Comparison of ENCODE assay signal across 31 cellular contexts in genomic region chr4:5918331-5919030, GRCh38. TPM values are rescaled to one million over a fixed set of nuclear protein-coding genes. Genes with fewer than 3 reads are reported as not detected.
"Had no signal": no experiment of that assay in that cellular context is flagged by ENCODE, and none has a peak within 500 bp of the region (broad histone marks: within the 10 kb centered on the region; RNA-seq: fewer than 3 reads in every experiment).

No MANE protein-coding gene starts in this region.

- ATAC-seq: activated CD4-positive, alpha-beta T cell treated with anti-CD3 and anti-CD28 coated beads for 36 hours; gastrocnemius medialis; left cardiac atrium; left ventricle myocardium superior; sciatic nerve; stimulated activated memory B cell treated with anti-CD40 and anti-IgM and Interleukin-4, amounts not matched to agents 10 μg/mL and 1 μg/mL and 100 μg/mL, for 72 hours; stimulated activated naive CD8-positive, alpha-beta T cell treated with anti-CD3 and anti-CD28 coated beads, Interleukin-15, amount 100 ng/mL, for 72 hours; upper lobe of right lung had no signal

- FAIRE-seq: islet of Langerhans had no signal

- H3K27me3 ChIP-seq: ascending aorta, cardiac muscle cell, colonic mucosa, gastrocnemius medialis, ovary had no signal

- DNase-seq: activated CD4-positive, alpha-beta T cell treated with anti-CD3 and anti-CD28 coated beads for 36 hours; activated CD4-positive, alpha-beta T cell treated with anti-CD3 and anti-CD28 coated beads, Interleukin-2, amount 50 U/mL, for 48 hours; activated CD4-positive, CD25-positive, alpha-beta regulatory T cell; activated CD8-positive, alpha-beta memory T cell treated with anti-CD3 and anti-CD28 coated beads, Interleukin-2, amount 50 U/mL, for 4 hours; activated gamma-delta T cell; activated naive CD4-positive, alpha-beta T cell treated with anti-CD3 and anti-CD28 coated beads, Interleukin-2, amount 10 ng/mL, durations not matched to agents 7 days and 5 days; activated naive CD8-positive, alpha-beta T cell treated with anti-CD3 and anti-CD28 coated beads, Interleukin-2, amount 10 ng/mL, durations not matched to agents 7 days and 5 days; activated T-cell treated with anti-CD3 and anti-CD28 coated beads, Interleukin-2, amount 50 U/mL, for 1 hour; cerebellar nuclear complex; colonic mucosa; effector CD8-positive, alpha-beta T cell; gastrocnemius medialis; glutamatergic neuron; left cardiac atrium; left ventricle myocardium superior; naive B cell; nephron progenitor cell; ovary; stimulated activated CD4-positive, alpha-beta T cell treated with anti-CD3 and anti-CD28 coated beads, Interleukin-12 subunit alpha, Interleukin-12 subunit beta, amount 100 ng/mL, for 4 hours; stimulated activated CD4-positive, alpha-beta T cell treated with anti-CD3 and anti-CD28 coated beads, Interleukin-4, amount 100 ng/mL, for 24 hours; stimulated activated CD8-positive, alpha-beta memory T cell treated with anti-CD3 and anti-CD28 coated beads, Interleukin-4, amount 100 ng/mL, for 48 hours; stimulated activated naive CD8-positive, alpha-beta T cell treated with anti-CD3 and anti-CD28 coated beads, Interleukin-15, amount 100 ng/mL, for 72 hours; tibial artery; upper lobe of right lung had no signal

- H3K4me3 ChIP-seq: ascending aorta, cardiac muscle cell, colonic mucosa, gastrocnemius medialis, ovary, skin epidermis, tibial artery, upper lobe of right lung had no signal

- H3K27ac ChIP-seq: ascending aorta, cardiac muscle cell, colonic mucosa, gastrocnemius medialis, ovary, skin epidermis, tibial artery, upper lobe of right lung had no signal

- H3K36me3 ChIP-seq: ascending aorta, cardiac muscle cell, colonic mucosa, gastrocnemius medialis, ovary, tibial artery, upper lobe of right lung had no signal

- H3K4me1 ChIP-seq: ascending aorta, colonic mucosa, gastrocnemius medialis, tibial artery, upper lobe of right lung had no signal

- H3K9me3 ChIP-seq: ascending aorta, colonic mucosa, gastrocnemius medialis, ovary, tibial artery, upper lobe of right lung had no signal

RNA-seq across cellular contexts. Expression of gene CRMP1, which starts 25.6 kb away (rescaled TPM):
- total RNA-seq: activated CD4-positive, alpha-beta T cell treated with anti-CD3 and anti-CD28 coated beads for 36 hours; activated CD8-positive, alpha-beta memory T cell treated with anti-CD3 and anti-CD28 coated beads for 36 hours; activated naive CD8-positive, alpha-beta T cell treated with anti-CD3 and anti-CD28 coated beads, Interleukin-2, amount 10 ng/mL, durations not matched to agents 7 days and 5 days had no signal
